Comparison of ENCODE assay signal across 18 cellular contexts in genomic region chr7:90532231-90532929, GRCh38.
DNase-seq lines count a peak whose midpoint lies in the region; ATAC-seq and TF ChIP-seq lines count a peak whose summit lies in the region.
"Had no signal": no experiment of that assay in that cellular context is flagged by ENCODE, and none has a peak within 500 bp of the region (broad histone marks: within the 10 kb centered on the region; RNA-seq: fewer than 3 reads in every experiment).

No MANE protein-coding gene starts in this region.

- H3K4me3 ChIP-seq in right cardiac atrium (ENCODE audit: low read length): no peak overlapping the region
- H3K4me3 ChIP-seq in HAP-1: no peak overlapping the region
- H3K4me3 ChIP-seq: adrenal gland, lung, prostate gland had no signal

- DNase-seq in GM10248 (ENCODE audit: extremely low spot score) (peak; percentile 29), iPS-NIHi7 (ENCODE audit: extremely low spot score) (no peak), right cardiac atrium (no peak), NCI-H2107 (lab: John Stamatoyannopoulos, UW) (no peak), HAP-1 (ENCODE audit: low spot score in 2 of 2) (no peak)
- DNase-seq: activated CD8-positive, alpha-beta T cell treated with anti-CD3 and anti-CD28 coated beads for 36 hours; adrenal gland; foreskin melanocyte; HFFc6; naive thymus-derived CD8-positive, alpha-beta T cell; NCI-H1694 treated with DMSO at 0.1 percent for 48 hours; NCI-H524 treated with DMSO at 0.1 percent for 48 hours; stimulated activated CD4-positive, alpha-beta T cell treated with anti-CD3 and anti-CD28 coated beads, Interleukin-15, amount 100 ng/mL, for 24 hours had no signal

- H3K27ac ChIP-seq in right cardiac atrium (ENCODE audit: low read length): no peak overlapping the region
- H3K27ac ChIP-seq: adrenal gland, prostate gland had no signal

- no peak for TF ChIP-seq CTCF in GM10248 (IDR thresholded peaks at IDR 0.05; ENCODE audit: control extremely low read depth, extremely low read depth, low read depth, missing control alignments)

- H3K4me1 ChIP-seq in right cardiac atrium (ENCODE audit: control insufficient read depth, insufficient read depth, low read length) (no peaks in the 10 kb centered on the region), HAP-1 (no peaks in the 10 kb centered on the region)
- H3K4me1 ChIP-seq: adrenal gland, prostate gland had no signal

- H3K9me3 ChIP-seq in right cardiac atrium (ENCODE audit: control insufficient read depth, low read length) (no peaks in the 10 kb centered on the region), HAP-1 (no peaks in the 10 kb centered on the region)
- H3K9me3 ChIP-seq: adrenal gland, prostate gland had no signal

- POLR2A ChIA-PET in GM10248 (lab: Yijun Ruan, JAX): no interaction called here

- H3K27me3 ChIP-seq in right cardiac atrium (ENCODE audit: control insufficient read depth, insufficient read depth) (no peaks in the 10 kb centered on the region), HAP-1 (ENCODE audit: low read depth) (no peaks in the 10 kb centered on the region; the same call in 1 of the 2 replicates)
- H3K27me3 ChIP-seq: adrenal gland had no signal

- CTCF ChIA-PET in GM10248 (lab: Yijun Ruan, JAX): interaction anchor here (1.0 to 2.3 kb wide), 7 partner anchors 13 to 502 kb away, joined by 3 to 7 read pairs (median 4); no protein-coding TSS in a partner anchor

- WGBS in right cardiac atrium: 75% methylated on average over 7 of the region's 7 CpGs

- intact Hi-C loops in right cardiac atrium (cut with DNase I): loop anchor here in 1 of 4 donors (5.0 kb wide), 1 partner anchor 255 kb away; no protein-coding TSS in a partner anchor

- in situ Hi-C loops in HAP-1 (cut with MboI; ENCODE audit: low sequenced_read_pairs): no loop called here

- H3K36me3 ChIP-seq in HAP-1 (replicated peaks): no peaks in the 10 kb centered on the region
- H3K36me3 ChIP-seq: adrenal gland, prostate gland had no signal

- ATAC-seq in GM19324 (IDR thresholded peaks at IDR 0.05; ENCODE audit: low FRiP score, unreplicated experiment): peak; percentile 43
- ATAC-seq in HG02642 (IDR thresholded peaks at IDR 0.05; ENCODE audit: poor library complexity, unreplicated experiment): peak; percentile 52
- peak; percentile 73 for ATAC-seq in HG03442 (IDR thresholded peaks at IDR 0.05; ENCODE audit: unreplicated experiment)
- ATAC-seq in right cardiac atrium: no peak
- ATAC-seq: activated CD8-positive, alpha-beta T cell treated with anti-CD3 and anti-CD28 coated beads for 36 hours; naive thymus-derived CD8-positive, alpha-beta T cell had no signal

Comparison
In these comparisons a context has a peak if more than half of its experiments do, and no peak if none do; other contexts are left out.
1. ATAC-seq: peak in GM19324 (single experiment), HG02642 (single experiment) and HG03442 (single experiment); none in right cardiac atrium (0 of 2).